Comparison of ENCODE assay signal across 1 cellular context in genomic region chr6:53956068-53956711, GRCh38.
TF ChIP-seq lines count a peak whose summit lies in the region.

No MANE protein-coding gene starts in this region.

TF ChIP-seq in liver, 16 proteins besides CTCF, POLR2A, EP300 and RAD21 (continued from another document):
- TF ChIP-seq TAF1 (conservative IDR thresholded peaks at IDR 0.05) = no peak
- TF ChIP-seq MAX (IDR thresholded peaks at IDR 0.05) = no peak
- no peak for TF ChIP-seq FOXA1 (IDR thresholded peaks at IDR 0.05)
- TF ChIP-seq ZBTB33 (IDR thresholded peaks at IDR 0.05) = no peak
- TF ChIP-seq YY1 (IDR thresholded peaks at IDR 0.05) = no peak
- no peak for TF ChIP-seq GABPA (IDR thresholded peaks at IDR 0.05 in 1 of 2, conservative IDR thresholded peaks at IDR 0.05 in 1 of 2)
- no peak for TF ChIP-seq EGR1 (IDR thresholded peaks at IDR 0.05; ENCODE audit: low read depth in 2 of 2)
- TF ChIP-seq NR2F2 (IDR thresholded peaks at IDR 0.05) = no peak
- TF ChIP-seq SP1 (IDR thresholded peaks at IDR 0.05) = no peak
- TF ChIP-seq RXRA (IDR thresholded peaks at IDR 0.05) = no peak
